In genomic region chr7:100483101-100483727, GRCh38 we compare ENCODE assay signal across 8 cellular contexts. TPM values are rescaled to one million over a fixed set of nuclear protein-coding genes. Genes with fewer than 3 reads are reported as not detected.
DNase-seq lines count a peak whose midpoint lies in the region; ATAC-seq and TF ChIP-seq lines count a peak whose summit lies in the region.

No MANE protein-coding gene starts in this region.

- intact Hi-C loops in activated T-helper 1 cell treated with anti-CD3 and anti-CD28 coated beads, Interleukin-12 subunit alpha, Interleukin-12 subunit beta, Interleukin-2, Interleukin-4 antibody, amounts not matched to agents 30 ng/mL and 10 ng/mL and 1 ng/mL, durations not matched to agents 14 hours and 24 hours and 36 hours (cut with micrococcal nuclease) = loop anchor here (1.0 kb wide), 3 partner anchors 14 to 76 kb away; no protein-coding TSS in a partner anchor

- H3K9me3 ChIP-seq in NT2/D1 (ENCODE audit: insufficient read depth, low read length) (no peaks in the 10 kb centered on the region), fibroblast of lung (ENCODE audit: control insufficient read depth, insufficient read depth, low read depth, low read length) (no peaks in the 10 kb centered on the region)

- H3K4me1 ChIP-seq in NT2/D1 (ENCODE audit: insufficient read depth, insufficient read length) (peaks cover 14% of the 10 kb centered on the region), fibroblast of lung (ENCODE audit: control insufficient read depth, extremely low read depth, insufficient read depth, low read length) (peaks cover 5% of the 10 kb centered on the region)

- H4K20me1 ChIP-seq in fibroblast of lung (ENCODE audit: control insufficient read depth, extremely low read depth, insufficient read depth, low read length) = no peaks in the 10 kb centered on the region

- H2AFZ ChIP-seq in fibroblast of lung (ENCODE audit: low read length) = peak overlapping the region; percentile 37

- H3K27ac Mint-ChIP-seq in activated T-helper 1 cell treated with anti-CD3 and anti-CD28 coated beads, Interleukin-12 subunit alpha, Interleukin-12 subunit beta, Interleukin-2, Interleukin-4 antibody, amounts not matched to agents 30 ng/mL and 10 ng/mL and 1 ng/mL, durations not matched to agents 14 hours and 24 hours and 36 hours = peak overlapping the region; percentile 24
- no peak overlapping the region for H3K27ac Mint-ChIP-seq in natural killer cell treated with Interleukin-12 subunit alpha and Interleukin-12 subunit beta and Interleukin-15 and Interleukin-18, amount 100 ng/mL, for 72 hours

- peak; percentile 41 for ATAC-seq in HG03108 (IDR thresholded peaks at IDR 0.05; ENCODE audit: unreplicated experiment)
- ATAC-seq in natural killer cell treated with Interleukin-12 subunit alpha and Interleukin-12 subunit beta and Interleukin-15 and Interleukin-18, amount 100 ng/mL, for 72 hours = peak; percentile 73

- H3K4me3 Mint-ChIP-seq in activated T-helper 1 cell treated with anti-CD3 and anti-CD28 coated beads, Interleukin-12 subunit alpha, Interleukin-12 subunit beta, Interleukin-2, Interleukin-4 antibody, amounts not matched to agents 30 ng/mL and 10 ng/mL and 1 ng/mL, durations not matched to agents 14 hours and 24 hours and 36 hours = peak overlapping the region; percentile 90
- H3K4me3 Mint-ChIP-seq in natural killer cell treated with Interleukin-12 subunit alpha and Interleukin-12 subunit beta and Interleukin-15 and Interleukin-18, amount 100 ng/mL, for 72 hours = peak overlapping the region; percentile 87

- peak overlapping the region; percentile 75 for H3K4me2 ChIP-seq in fibroblast of lung (ENCODE audit: extremely low read depth, insufficient read depth, low read length)

- no peak overlapping the region for H3K27ac ChIP-seq in fibroblast of lung (ENCODE audit: insufficient read depth, low read length)

- H3K9ac ChIP-seq in NT2/D1 (ENCODE audit: insufficient read length, low read depth) = peak overlapping the region; percentile 50
- no peak overlapping the region for H3K9ac ChIP-seq in fibroblast of lung (ENCODE audit: insufficient read depth, low read length)

- no peaks in the 10 kb centered on the region for H3K36me3 ChIP-seq in NT2/D1 (ENCODE audit: insufficient read depth, insufficient read length, low read length)
- no peaks in the 10 kb centered on the region for H3K36me3 ChIP-seq in fibroblast of lung (ENCODE audit: control insufficient read depth, insufficient read depth, low read length)

- peaks cover 13% of the 10 kb centered on the region for H3K4me1 Mint-ChIP-seq in activated T-helper 1 cell treated with anti-CD3 and anti-CD28 coated beads, Interleukin-12 subunit alpha, Interleukin-12 subunit beta, Interleukin-2, Interleukin-4 antibody, amounts not matched to agents 30 ng/mL and 10 ng/mL and 1 ng/mL, durations not matched to agents 14 hours and 24 hours and 36 hours (ENCODE audit: low read depth)
- peaks cover 4 to 10% of the 10 kb centered on the region in 2 donors for H3K4me1 Mint-ChIP-seq in natural killer cell treated with Interleukin-12 subunit alpha and Interleukin-12 subunit beta and Interleukin-15 and Interleukin-18, amount 100 ng/mL, for 72 hours (ENCODE audit: low read depth in 2 of 2)

- peak; percentile 31 for DNase-seq in NK-92 treated with Interleukin-12 subunit alpha and Interleukin-12 subunit beta, amount 100 ng/mL, for 24 hours (lab: John Stamatoyannopoulos, UW)
- DNase-seq in NK-92 (lab: John Stamatoyannopoulos, UW; ENCODE audit: unreplicated experiment) = no peak
- DNase-seq in NT2/D1 (ENCODE audit: low read depth, low spot score) = no peak
- peak; percentile 71 for DNase-seq in activated T-helper 1 cell treated with anti-CD3 and anti-CD28 coated beads, Interleukin-12 subunit alpha, Interleukin-12 subunit beta, Interleukin-2, Interleukin-4 antibody, amounts not matched to agents 30 ng/mL and 10 ng/mL and 1 ng/mL, durations not matched to agents 14 hours and 24 hours and 36 hours (ENCODE audit: low spot score)
- DNase-seq in fibroblast of lung (ENCODE audit: low read depth in 2 of 2) = peak in 1 of 2 donors; percentile 42
- peak; percentile 80 for DNase-seq in natural killer cell treated with Interleukin-12 subunit alpha and Interleukin-12 subunit beta and Interleukin-15 and Interleukin-18, amount 100 ng/mL, for 72 hours (ENCODE audit: low spot score)
- DNase-seq in stimulated activated naive CD4-positive, alpha-beta T cell (lab: John Stamatoyannopoulos, UW) = peak; percentile 53 to 86 (median 79)

- H3K36me3 Mint-ChIP-seq in activated T-helper 1 cell treated with anti-CD3 and anti-CD28 coated beads, Interleukin-12 subunit alpha, Interleukin-12 subunit beta, Interleukin-2, Interleukin-4 antibody, amounts not matched to agents 30 ng/mL and 10 ng/mL and 1 ng/mL, durations not matched to agents 14 hours and 24 hours and 36 hours (ENCODE audit: low read depth) = no peaks in the 10 kb centered on the region
- H3K36me3 Mint-ChIP-seq in natural killer cell treated with Interleukin-12 subunit alpha and Interleukin-12 subunit beta and Interleukin-15 and Interleukin-18, amount 100 ng/mL, for 72 hours = peaks cover 6% of the 10 kb centered on the region

- peaks cover 9% of the 10 kb centered on the region for H3K27me3 Mint-ChIP-seq in activated T-helper 1 cell treated with anti-CD3 and anti-CD28 coated beads, Interleukin-12 subunit alpha, Interleukin-12 subunit beta, Interleukin-2, Interleukin-4 antibody, amounts not matched to agents 30 ng/mL and 10 ng/mL and 1 ng/mL, durations not matched to agents 14 hours and 24 hours and 36 hours (ENCODE audit: insufficient read depth)
- H3K27me3 Mint-ChIP-seq in natural killer cell treated with Interleukin-12 subunit alpha and Interleukin-12 subunit beta and Interleukin-15 and Interleukin-18, amount 100 ng/mL, for 72 hours = no peaks in the 10 kb centered on the region

- H3K9me3 Mint-ChIP-seq in activated T-helper 1 cell treated with anti-CD3 and anti-CD28 coated beads, Interleukin-12 subunit alpha, Interleukin-12 subunit beta, Interleukin-2, Interleukin-4 antibody, amounts not matched to agents 30 ng/mL and 10 ng/mL and 1 ng/mL, durations not matched to agents 14 hours and 24 hours and 36 hours = no peaks in the 10 kb centered on the region
- H3K9me3 Mint-ChIP-seq in natural killer cell treated with Interleukin-12 subunit alpha and Interleukin-12 subunit beta and Interleukin-15 and Interleukin-18, amount 100 ng/mL, for 72 hours = no peaks in the 10 kb centered on the region

- TF ChIP-seq CTCF in fibroblast of lung (conservative IDR thresholded peaks at IDR 0.05 in 1 of 2, IDR thresholded peaks at IDR 0.05 in 1 of 2; ENCODE audit: low read depth in 1 of 2, low read length in 2 of 2) = peak; percentile 48 to 77

- H3K27me3 ChIP-seq in NT2/D1 (ENCODE audit: insufficient read depth, insufficient read length) = no peaks in the 10 kb centered on the region
- H3K27me3 ChIP-seq in fibroblast of lung (ENCODE audit: control insufficient read depth, insufficient read depth, low read length) = no peaks in the 10 kb centered on the region

- peaks cover 8% of the 10 kb centered on the region for H3K79me2 ChIP-seq in fibroblast of lung (ENCODE audit: control insufficient read depth, insufficient read depth, low read length)

- peak overlapping the region; percentile 39 for H3K4me3 ChIP-seq in NT2/D1 (ENCODE audit: insufficient read length, low read depth)
- H3K4me3 ChIP-seq in fibroblast of lung (replicated peaks in 1 of 4; ENCODE audit: control extremely low read depth in 1 of 4, insufficient read depth in 1 of 4, low read depth in 3 of 4, low read length in 4 of 4) = peak overlapping the region; percentile 33 to 58 (median 45)

RNA-seq across cellular contexts. Expression of gene NYAP1, which starts 0.5 kb away (rescaled TPM):
- total RNA-seq in activated T-helper 1 cell treated with anti-CD3 and anti-CD28 coated beads, Interleukin-12 subunit alpha, Interleukin-12 subunit beta, Interleukin-2, Interleukin-4 antibody, amounts not matched to agents 30 ng/mL and 10 ng/mL and 1 ng/mL, durations not matched to agents 14 hours and 24 hours and 36 hours = 0.23 and 0.37 TPM in 2 replicates
- 0.26 and 0.33 TPM in 2 replicates for total RNA-seq in fibroblast of lung
- 0.09 and 0.18 TPM in 2 replicates for polyA plus RNA-seq in fibroblast of lung
- polyA plus RNA-seq in fibroblast of lung (2012) = 0.21 and 0.37 TPM in 2 replicates
- 0.11 TPM in 1 of 2 replicates, not detected in the other for polyA minus RNA-seq in fibroblast of lung (ENCODE audit: low replicate concordance)
- not detected for total RNA-seq in natural killer cell treated with Interleukin-12 subunit alpha and Interleukin-12 subunit beta and Interleukin-15 and Interleukin-18, amount 100 ng/mL, for 72 hours

RNA-seq across cellular contexts. Expression of gene TSC22D4, which starts 4.2 kb away (rescaled TPM):
- 126 and 134 TPM in 2 replicates for total RNA-seq in activated T-helper 1 cell treated with anti-CD3 and anti-CD28 coated beads, Interleukin-12 subunit alpha, Interleukin-12 subunit beta, Interleukin-2, Interleukin-4 antibody, amounts not matched to agents 30 ng/mL and 10 ng/mL and 1 ng/mL, durations not matched to agents 14 hours and 24 hours and 36 hours
- 15.2 and 21.1 TPM in 2 replicates for total RNA-seq in fibroblast of lung
- polyA plus RNA-seq in fibroblast of lung = 13.2 and 15.3 TPM in 2 replicates
- 25.5 and 29.3 TPM in 2 replicates for polyA plus RNA-seq in fibroblast of lung (2012)
- 24.8 and 29.4 TPM in 2 replicates for polyA minus RNA-seq in fibroblast of lung (ENCODE audit: low replicate concordance)
- 100 to 1,000 TPM; 129 to 134 TPM for total RNA-seq in natural killer cell treated with Interleukin-12 subunit alpha and Interleukin-12 subunit beta and Interleukin-15 and Interleukin-18, amount 100 ng/mL, for 72 hours

RNA-seq across cellular contexts. Expression of gene SPACDR, which starts 19.2 kb away (rescaled TPM):
- 2.8 and 2.9 TPM in 2 replicates for total RNA-seq in activated T-helper 1 cell treated with anti-CD3 and anti-CD28 coated beads, Interleukin-12 subunit alpha, Interleukin-12 subunit beta, Interleukin-2, Interleukin-4 antibody, amounts not matched to agents 30 ng/mL and 10 ng/mL and 1 ng/mL, durations not matched to agents 14 hours and 24 hours and 36 hours
- total RNA-seq in fibroblast of lung = under 0.01 and 0.50 TPM in 2 replicates
- polyA plus RNA-seq in fibroblast of lung = 0.25 and 0.60 TPM in 2 replicates
- polyA plus RNA-seq in fibroblast of lung (2012) = 0.79 and 0.85 TPM in 2 replicates
- not detected in 2 replicates for polyA minus RNA-seq in fibroblast of lung (ENCODE audit: low replicate concordance)
- total RNA-seq in natural killer cell treated with Interleukin-12 subunit alpha and Interleukin-12 subunit beta and Interleukin-15 and Interleukin-18, amount 100 ng/mL, for 72 hours = 1 to 10 TPM; 2.4 to 4.2 TPM

RNA-seq across cellular contexts. Expression of gene PPP1R35, which starts 46.9 kb away (rescaled TPM):
- total RNA-seq in activated T-helper 1 cell treated with anti-CD3 and anti-CD28 coated beads, Interleukin-12 subunit alpha, Interleukin-12 subunit beta, Interleukin-2, Interleukin-4 antibody, amounts not matched to agents 30 ng/mL and 10 ng/mL and 1 ng/mL, durations not matched to agents 14 hours and 24 hours and 36 hours = 57.6 and 58.6 TPM in 2 replicates
- total RNA-seq in fibroblast of lung = 18.2 and 18.3 TPM in 2 replicates
- polyA plus RNA-seq in fibroblast of lung = 7.0 and 9.8 TPM in 2 replicates
- polyA plus RNA-seq in fibroblast of lung (2012) = 14.1 and 25.5 TPM in 2 replicates
- polyA minus RNA-seq in fibroblast of lung (ENCODE audit: low replicate concordance) = 1.8 and 6.2 TPM in 2 replicates
- total RNA-seq in natural killer cell treated with Interleukin-12 subunit alpha and Interleukin-12 subunit beta and Interleukin-15 and Interleukin-18, amount 100 ng/mL, for 72 hours = 10 to 100 TPM; 54.5 to 57.0 TPM

RNA-seq across cellular contexts. Expression of gene MEPCE, which starts 53.6 kb away (rescaled TPM):
- 57.6 and 58.8 TPM in 2 replicates for total RNA-seq in activated T-helper 1 cell treated with anti-CD3 and anti-CD28 coated beads, Interleukin-12 subunit alpha, Interleukin-12 subunit beta, Interleukin-2, Interleukin-4 antibody, amounts not matched to agents 30 ng/mL and 10 ng/mL and 1 ng/mL, durations not matched to agents 14 hours and 24 hours and 36 hours
- total RNA-seq in fibroblast of lung = 24.4 and 26.6 TPM in 2 replicates
- 11.4 and 17.6 TPM in 2 replicates for polyA plus RNA-seq in fibroblast of lung
- polyA plus RNA-seq in fibroblast of lung (2012) = 22.1 and 32.1 TPM in 2 replicates
- 36.7 and 53.3 TPM in 2 replicates for polyA minus RNA-seq in fibroblast of lung (ENCODE audit: low replicate concordance)
- total RNA-seq in natural killer cell treated with Interleukin-12 subunit alpha and Interleukin-12 subunit beta and Interleukin-15 and Interleukin-18, amount 100 ng/mL, for 72 hours = 10 to 100 TPM; 44.0 to 60.5 TPM

Comparison
In these comparisons a context has a peak if more than half of its experiments do, and no peak if none do; other contexts are left out.
1. DNase-seq: peak in NK-92 treated with Interleukin-12 subunit alpha and Interleukin-12 subunit beta, amount 100 ng/mL, for 24 hours (single experiment), activated T-helper 1 cell treated with anti-CD3 and anti-CD28 coated beads, Interleukin-12 subunit alpha, Interleukin-12 subunit beta, Interleukin-2, Interleukin-4 antibody, amounts not matched to agents 30 ng/mL and 10 ng/mL and 1 ng/mL, durations not matched to agents 14 hours and 24 hours and 36 hours (single experiment), natural killer cell treated with Interleukin-12 subunit alpha and Interleukin-12 subunit beta and Interleukin-15 and Interleukin-18, amount 100 ng/mL, for 72 hours (single experiment) and stimulated activated naive CD4-positive, alpha-beta T cell (6 of 6); none in NK-92 (single experiment) and NT2/D1 (single experiment).